In genomic region chr13:71030789-71031188, GRCh38 we compare ENCODE assay signal across 2 cellular contexts.
TF ChIP-seq lines count a peak whose summit lies in the region.

No MANE protein-coding gene starts in this region.

TF ChIP-seq in HepG2, 621 proteins besides CTCF, POLR2A, EP300 and RAD21 (continued from another document and continues in another):
- peak; percentile 48; the same call in 1 of the 2 replicates for TF ChIP-seq ZNF503 (CRISPR knock-in tag; IDR thresholded peaks at IDR 0.05)
- no peak for TF ChIP-seq TBP (CRISPR knock-in tag; IDR thresholded peaks at IDR 0.05)
- 0 out of 2 replicates have a peak, but pooled peaks have one; percentile 21 for TF ChIP-seq HHEX (CRISPR knock-in tag; IDR thresholded peaks at IDR 0.05)
- no peak for TF ChIP-seq SIN3A (IDR thresholded peaks at IDR 0.05; ENCODE audit: borderline replicate concordance, low read depth, low read length)
- peak; percentile 80 for TF ChIP-seq ISL2 (CRISPR knock-in tag; IDR thresholded peaks at IDR 0.05)
- TF ChIP-seq ATF7 (IDR thresholded peaks at IDR 0.05) = no peak
- TF ChIP-seq ATF7 (CRISPR knock-in tag; IDR thresholded peaks at IDR 0.05) = no peak
- TF ChIP-seq ZSCAN9 (CRISPR knock-in tag; IDR thresholded peaks at IDR 0.05; ENCODE audit: borderline replicate concordance) = no peak
- TF ChIP-seq BRCA1 (CRISPR knock-in tag; IDR thresholded peaks at IDR 0.05) = no peak
- peak; percentile 15; the same call in 1 of the 2 replicates for TF ChIP-seq TFAP4 (IDR thresholded peaks at IDR 0.05; ENCODE audit: borderline replicate concordance, low read depth)
- no peak for TF ChIP-seq CREB1 (IDR thresholded peaks at IDR 0.05)
- TF ChIP-seq CREB1 (CRISPR knock-in tag; IDR thresholded peaks at IDR 0.05) = no peak
- TF ChIP-seq ZNF512 (CRISPR knock-in tag; IDR thresholded peaks at IDR 0.05) = no peak
- TF ChIP-seq ZNF260 (CRISPR knock-in tag; IDR thresholded peaks at IDR 0.05; ENCODE audit: borderline replicate concordance, low read depth) = no peak
- no peak for TF ChIP-seq ZNF143 (CRISPR knock-in tag; IDR thresholded peaks at IDR 0.05)
- peak; percentile 54; the same call in 1 of the 2 replicates for TF ChIP-seq ARID3A (IDR thresholded peaks at IDR 0.05; ENCODE audit: low read depth, low read length)
- TF ChIP-seq CC2D1A (CRISPR knock-in tag; IDR thresholded peaks at IDR 0.05) = no peak
- TF ChIP-seq ATF6 (CRISPR knock-in tag; conservative IDR thresholded peaks at IDR 0.05) = no peak
- 0 out of 2 replicates have a peak, but pooled peaks have one; percentile 49 for TF ChIP-seq NR2F2 (IDR thresholded peaks at IDR 0.05; ENCODE audit: borderline replicate concordance, low read depth)
- no peak for TF ChIP-seq ZNF784 (CRISPR knock-in tag; IDR thresholded peaks at IDR 0.05; ENCODE audit: borderline replicate concordance)
- TF ChIP-seq HNF4A (CRISPR knock-in tag; IDR thresholded peaks at IDR 0.05) = peak; percentile 76
- no peak for TF ChIP-seq RCOR2 (CRISPR knock-in tag; IDR thresholded peaks at IDR 0.05)
- TF ChIP-seq XRCC5 (optimal IDR thresholded peaks at IDR 0.05; ENCODE audit: low read length) = no peak
- no peak for TF ChIP-seq BHLHE40 (IDR thresholded peaks at IDR 0.05; ENCODE audit: low read length)

TF ChIP-seq in WTC11, 78 proteins besides CTCF, POLR2A, EP300 and RAD21 (continued from another document):
- TF ChIP-seq RELA (CRISPR knock-in tag; IDR thresholded peaks at IDR 0.05; ENCODE audit: borderline replicate concordance) (no peak), SP1 (CRISPR knock-in tag; conservative IDR thresholded peaks at IDR 0.05) (no peak), GRHL2 (CRISPR knock-in tag; IDR thresholded peaks at IDR 0.05; ENCODE audit: insufficient replicate concordance, severe bottlenecking) (no peak), ATF3 (CRISPR knock-in tag; conservative IDR thresholded peaks at IDR 0.05) (no peak), PRDM15 (CRISPR knock-in tag; IDR thresholded peaks at IDR 0.05) (no peak), SMAD4 (CRISPR knock-in tag; IDR thresholded peaks at IDR 0.05) (no peak)
